ENCODE assay signal across 30 cellular contexts in genomic region chr1:228070173-228070572, GRCh38.
"Had no signal": no experiment of that assay in that cellular context is flagged by ENCODE, and none has a peak within 500 bp of the region (broad histone marks: within the 10 kb centered on the region; RNA-seq: fewer than 3 reads in every experiment).

No MANE protein-coding gene starts in this region.

- H3K36me3 ChIP-seq: adrenal gland, ascending aorta, brain microvascular endothelial cell, breast epithelium, cardiac muscle cell had no signal

- ATAC-seq: activated naive CD8-positive, alpha-beta T cell treated with anti-CD3 and anti-CD28 coated beads, Interleukin-2, amount 50 U/mL, for 24 hours; activated T-cell treated with anti-CD3 and anti-CD28 coated beads, Interleukin-2, amount 50 U/mL, for 4 hours; activated T-cell treated with anti-CD3 and anti-CD28 coated beads, Interleukin-2, amount 50 U/mL, for 72 hours; activated T-helper 17 cell treated with anti-CD3 and anti-CD28 coated beads, Interleukin-2, amount 50 U/mL, for 72 hours; body of pancreas had no signal

- H3K4me1 ChIP-seq: adrenal gland, ascending aorta, body of pancreas, breast epithelium had no signal

- H3K9me3 ChIP-seq: adrenal gland, ascending aorta, body of pancreas, breast epithelium had no signal

- H3K27me3 ChIP-seq: ascending aorta had no signal

- H3K27ac ChIP-seq: adrenal gland, ascending aorta, body of pancreas, brain microvascular endothelial cell, breast epithelium, cardiac muscle cell had no signal

- DNase-seq: activated effector memory CD4-positive, alpha-beta T cell treated with Interleukin-2 at 50 U/mL for 16 hours; activated gamma-delta T cell; activated gamma-delta T cell treated with Interleukin-2 at 50 U/mL for 16 hours; activated naive CD4-positive, alpha-beta T cell; activated naive CD4-positive, alpha-beta T cell treated with anti-CD3 and anti-CD28 coated beads for 36 hours; activated naive CD4-positive, alpha-beta T cell treated with anti-CD3 and anti-CD28 coated beads, Interleukin-2, amount 50 U/mL, for 16 hours; activated naive CD4-positive, alpha-beta T cell treated with Interleukin-2 at 50 U/mL for 16 hours; activated naive CD8-positive, alpha-beta T cell treated with anti-CD3 and anti-CD28 coated beads for 36 hours; activated naive CD8-positive, alpha-beta T cell treated with anti-CD3 and anti-CD28 coated beads, Interleukin-2, amount 10 ng/mL, durations not matched to agents 7 days and 5 days; activated naive CD8-positive, alpha-beta T cell treated with anti-CD3 and anti-CD28 coated beads, Interleukin-2, amount 50 U/mL, for 24 hours; activated T-cell treated with anti-CD3 and anti-CD28 coated beads, Interleukin-2, amount 50 U/mL, for 24 hours; activated T-cell treated with anti-CD3 and anti-CD28 coated beads, Interleukin-2, amount 50 U/mL, for 4 hours; activated T-cell treated with anti-CD3 and anti-CD28 coated beads, Interleukin-2, amount 50 U/mL, for 48 hours; activated T-cell treated with anti-CD3 and anti-CD28 coated beads, Interleukin-2, amount 50 U/mL, for 72 hours; adrenal gland; amniotic stem cell; amygdala; anterior cingulate cortex; aorta; body of pancreas; brain microvascular endothelial cell; caudate nucleus; central memory CD4-positive, alpha-beta T cell; cerebellar nuclear complex had no signal

- H3K4me3 ChIP-seq: adrenal gland, ascending aorta, body of pancreas, breast epithelium, cardiac muscle cell had no signal

- FAIRE-seq: astrocyte, bronchial epithelial cell had no signal
